8 cellular contexts compared by ENCODE assay signal in genomic region chr12:132327351-132328171, GRCh38. TPM values are rescaled to one million over a fixed set of nuclear protein-coding genes. Genes with fewer than 3 reads are reported as not detected.
DNase-seq lines count a peak whose midpoint lies in the region; ATAC-seq, FAIRE-seq and TF ChIP-seq lines count a peak whose summit lies in the region.

No MANE protein-coding gene starts in this region.

- POLR2A ChIA-PET in AG04449 (lab: Yijun Ruan, JAX) = interaction anchor here (1.1 kb wide), 1 partner anchor 14 kb away, joined by 3 read pairs; no protein-coding TSS in a partner anchor

- peak; percentile 85 to 87 for ATAC-seq in activated naive CD4-positive, alpha-beta T cell treated with anti-CD3 and anti-CD28 coated beads, Interleukin-2, amount 50 U/mL, for 72 hours
- ATAC-seq in HG03097 (IDR thresholded peaks at IDR 0.05; ENCODE audit: low FRiP score, unreplicated experiment) = no peak

- peak overlapping the region; percentile 38 for H3K4me3 ChIP-seq in AG04449 (ENCODE audit: low read depth, low read length)
- H3K4me3 ChIP-seq in Jurkat, Clone E6-1 (ENCODE audit: low read length) = peak overlapping the region; percentile 24

- no peak for TF ChIP-seq CTCF in AG04449 (IDR thresholded peaks at IDR 0.05; ENCODE audit: insufficient read depth, low read length, missing control alignments)

- peak overlapping the region in 1 of 2 donors; percentile 38 for H3K27ac Mint-ChIP-seq in activated naive CD4-positive, alpha-beta T cell treated with anti-CD3 and anti-CD28 coated beads, Interleukin-2, amount 50 U/mL, for 72 hours

- peaks cover 0 to 8% of the 10 kb centered on the region in 2 donors for H3K36me3 Mint-ChIP-seq in activated naive CD4-positive, alpha-beta T cell treated with anti-CD3 and anti-CD28 coated beads, Interleukin-2, amount 50 U/mL, for 72 hours

- no peak for TF ChIP-seq POLR2A in GM12892 (IDR thresholded peaks at IDR 0.05; ENCODE audit: low read depth, low read length)

- CTCF ChIA-PET in AG04449 (lab: Yijun Ruan, JAX) = interaction anchor here (0.9 kb wide), 1 partner anchor 87 kb away, joined by 4 read pairs; no protein-coding TSS in a partner anchor

- FAIRE-seq in GM12892 (lab: Jason Lieb, UNC) = no peak

- DNase-seq in AG04449 (ENCODE audit: low read depth, low spot score) (peak; percentile 24), hepatic stellate cell (ENCODE audit: low spot score) (peak; percentile 88), NCI-H2029 (lab: John Stamatoyannopoulos, UW) (no peak), GM12892 (ENCODE audit: insufficient read length) (no peak)
- DNase-seq in Jurkat, Clone E6-1 (ENCODE audit: low read depth, low spot score) = peak; percentile 50
- peak; percentile 65 to 84 for DNase-seq in activated naive CD4-positive, alpha-beta T cell treated with anti-CD3 and anti-CD28 coated beads, Interleukin-2, amount 50 U/mL, for 72 hours (ENCODE audit: low spot score in 2 of 2)
- DNase-seq in stimulated activated CD4-positive, alpha-beta T cell treated with anti-CD3 and anti-CD28 coated beads, Interleukin-2, amount 100 ng/mL, for 48 hours = peak; percentile 45 to 51

- peaks cover 5 to 6% of the 10 kb centered on the region in 2 donors for H3K9me3 Mint-ChIP-seq in activated naive CD4-positive, alpha-beta T cell treated with anti-CD3 and anti-CD28 coated beads, Interleukin-2, amount 50 U/mL, for 72 hours

RNA-seq across cellular contexts. Expression of gene GALNT9, which starts 1.8 kb away (rescaled TPM):
- polyA plus RNA-seq in Jurkat, Clone E6-1 (2012; ENCODE audit: insufficient read depth, insufficient read length) = 3.7 TPM
- total RNA-seq in activated naive CD4-positive, alpha-beta T cell treated with anti-CD3 and anti-CD28 coated beads, Interleukin-2, amount 50 U/mL, for 72 hours = under 1 TPM in 1 of 2 donors, not detected in 1; 0.41 TPM
- not detected for polyA plus RNA-seq in GM12892 (2012; ENCODE audit: missing spikeins)

Comparison
In these comparisons a context has a peak if more than half of its experiments do, and no peak if none do; other contexts are left out.
1. DNase-seq: peak in AG04449 (single experiment), Jurkat, Clone E6-1 (single experiment), activated naive CD4-positive, alpha-beta T cell treated with anti-CD3 and anti-CD28 coated beads, Interleukin-2, amount 50 U/mL, for 72 hours (2 of 2), hepatic stellate cell (single experiment) and stimulated activated CD4-positive, alpha-beta T cell treated with anti-CD3 and anti-CD28 coated beads, Interleukin-2, amount 100 ng/mL, for 48 hours (2 of 2); none in NCI-H2029 (single experiment) and GM12892 (single experiment).